Comparison of ENCODE assay signal across 1 cellular context in genomic region chr12:3106564-3106963, GRCh38.
TF ChIP-seq lines count a peak whose summit lies in the region.

No MANE protein-coding gene starts in this region.

TF ChIP-seq in HCT116, 20 proteins besides CTCF, POLR2A, EP300 and RAD21 (continued from another document):
- TF ChIP-seq, protein P1, sequence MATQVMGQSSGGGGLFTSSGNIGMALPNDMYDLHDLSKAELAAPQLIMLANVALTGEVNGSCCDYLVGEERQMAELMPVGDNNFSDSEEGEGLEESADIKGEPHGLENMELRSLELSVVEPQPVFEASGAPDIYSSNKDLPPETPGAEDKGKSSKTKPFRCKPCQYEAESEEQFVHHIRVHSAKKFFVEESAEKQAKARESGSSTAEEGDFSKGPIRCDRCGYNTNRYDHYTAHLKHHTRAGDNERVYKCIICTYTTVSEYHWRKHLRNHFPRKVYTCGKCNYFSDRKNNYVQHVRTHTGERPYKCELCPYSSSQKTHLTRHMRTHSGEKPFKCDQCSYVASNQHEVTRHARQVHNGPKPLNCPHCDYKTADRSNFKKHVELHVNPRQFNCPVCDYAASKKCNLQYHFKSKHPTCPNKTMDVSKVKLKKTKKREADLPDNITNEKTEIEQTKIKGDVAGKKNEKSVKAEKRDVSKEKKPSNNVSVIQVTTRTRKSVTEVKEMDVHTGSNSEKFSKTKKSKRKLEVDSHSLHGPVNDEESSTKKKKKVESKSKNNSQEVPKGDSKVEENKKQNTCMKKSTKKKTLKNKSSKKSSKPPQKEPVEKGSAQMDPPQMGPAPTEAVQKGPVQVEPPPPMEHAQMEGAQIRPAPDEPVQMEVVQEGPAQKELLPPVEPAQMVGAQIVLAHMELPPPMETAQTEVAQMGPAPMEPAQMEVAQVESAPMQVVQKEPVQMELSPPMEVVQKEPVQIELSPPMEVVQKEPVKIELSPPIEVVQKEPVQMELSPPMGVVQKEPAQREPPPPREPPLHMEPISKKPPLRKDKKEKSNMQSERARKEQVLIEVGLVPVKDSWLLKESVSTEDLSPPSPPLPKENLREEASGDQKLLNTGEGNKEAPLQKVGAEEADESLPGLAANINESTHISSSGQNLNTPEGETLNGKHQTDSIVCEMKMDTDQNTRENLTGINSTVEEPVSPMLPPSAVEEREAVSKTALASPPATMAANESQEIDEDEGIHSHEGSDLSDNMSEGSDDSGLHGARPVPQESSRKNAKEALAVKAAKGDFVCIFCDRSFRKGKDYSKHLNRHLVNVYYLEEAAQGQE (IDR thresholded peaks at IDR 0.05; ENCODE audit: low read depth), result no peak
- TF ChIP-seq JUND (IDR thresholded peaks at IDR 0.05) (no peak), ZFX (IDR thresholded peaks at IDR 0.05) (no peak), SRF (IDR thresholded peaks at IDR 0.05; ENCODE audit: low read depth) (no peak), SIN3A (IDR thresholded peaks at IDR 0.05; ENCODE audit: low read depth) (no peak), POLR2AphosphoS5 (IDR thresholded peaks at IDR 0.05; ENCODE audit: low read depth, low read length) (no peak), SP1 (IDR thresholded peaks at IDR 0.05; ENCODE audit: low read depth) (no peak)
- TF ChIP-seq, protein P2, sequence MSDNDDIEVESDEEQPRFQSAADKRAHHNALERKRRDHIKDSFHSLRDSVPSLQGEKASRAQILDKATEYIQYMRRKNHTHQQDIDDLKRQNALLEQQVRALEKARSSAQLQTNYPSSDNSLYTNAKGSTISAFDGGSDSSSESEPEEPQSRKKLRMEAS (IDR thresholded peaks at IDR 0.05), result no peak
- TF ChIP-seq, protein P3, sequence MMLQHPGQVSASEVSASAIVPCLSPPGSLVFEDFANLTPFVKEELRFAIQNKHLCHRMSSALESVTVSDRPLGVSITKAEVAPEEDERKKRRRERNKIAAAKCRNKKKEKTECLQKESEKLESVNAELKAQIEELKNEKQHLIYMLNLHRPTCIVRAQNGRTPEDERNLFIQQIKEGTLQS (IDR thresholded peaks at IDR 0.05), result no peak
